ENCODE assay signal across 28 cellular contexts in genomic region chr5:19064094-19064493, GRCh38.
"Had no signal": no experiment of that assay in that cellular context is flagged by ENCODE, and none has a peak within 500 bp of the region (broad histone marks: within the 10 kb centered on the region; RNA-seq: fewer than 3 reads in every experiment).

No MANE protein-coding gene starts in this region.

- H3K4me3 ChIP-seq: neural progenitor cell, ovary, psoas muscle, skin epidermis, smooth muscle cell, spleen, suprapubic skin, testis, tibial artery, transverse colon, upper lobe of right lung, uterus had no signal

- H3K36me3 ChIP-seq: neural progenitor cell, ovary, spleen, suprapubic skin, tibial artery, transverse colon, upper lobe of right lung, uterus had no signal

- H3K27me3 ChIP-seq: neural progenitor cell, ovary, spleen, suprapubic skin, testis, tibial artery, transverse colon, upper lobe of right lung, uterus had no signal

- H3K79me2 ChIP-seq: parathyroid adenoma had no signal

- H3K27ac ChIP-seq: neural progenitor cell, ovary, parathyroid adenoma, psoas muscle, skin epidermis, spleen, suprapubic skin, testis, tibial artery, transverse colon, upper lobe of right lung, uterus had no signal

- H3K9me3 ChIP-seq: ovary, psoas muscle, suprapubic skin, testis, tibial artery, transverse colon, upper lobe of right lung, uterus had no signal

- H3K4me1 ChIP-seq: neural progenitor cell, parathyroid adenoma, psoas muscle, spleen, suprapubic skin, testis, tibial artery, transverse colon, upper lobe of right lung, uterus had no signal

- H3K4me2 ChIP-seq: neural progenitor cell, smooth muscle cell had no signal

- H3K9ac ChIP-seq: neural progenitor cell, parathyroid adenoma had no signal

- ATAC-seq: natural killer cell; psoas muscle; right cardiac atrium; sciatic nerve; stimulated activated memory B cell treated with anti-CD40 and anti-IgM and Interleukin-4, amounts not matched to agents 10 μg/mL and 1 μg/mL and 100 μg/mL, for 72 hours; stimulated activated naive CD8-positive, alpha-beta T cell treated with anti-CD3 and anti-CD28 coated beads, Interleukin-15, amount 100 ng/mL, for 72 hours; stimulated activated naive CD8-positive, alpha-beta T cell treated with anti-CD3 and anti-CD28 coated beads, Interleukin-15, Interleukin-2, amounts not matched to agents 100 U/mL and 50 U/mL, for 24 hours; upper lobe of right lung had no signal

- DNase-seq: natural killer cell; occipital lobe; ovary; posterior cingulate gyrus; psoas muscle; right cardiac atrium; spleen; stimulated activated CD4-positive, alpha-beta T cell treated with anti-CD3 and anti-CD28 coated beads, Interleukin-12 subunit alpha, Interleukin-12 subunit beta, amount 100 ng/mL, for 4 hours; stimulated activated CD4-positive, alpha-beta T cell treated with anti-CD3 and anti-CD28 coated beads, Interleukin-1b, Interleukin-23, amount 100 ng/mL, for 48 hours; stimulated activated CD4-positive, alpha-beta T cell treated with anti-CD3 and anti-CD28 coated beads, Interleukin-4, amount 100 ng/mL, for 1 hour; stimulated activated CD4-positive, alpha-beta T cell treated with anti-CD3 and anti-CD28 coated beads, Interleukin-4, amount 100 ng/mL, for 4 hours; stimulated activated CD8-positive, alpha-beta memory T cell treated with anti-CD3 and anti-CD28 coated beads, Interleukin-4, amount 100 ng/mL, for 48 hours; stimulated activated naive CD4-positive, alpha-beta T cell; stimulated activated naive CD8-positive, alpha-beta T cell treated with anti-CD3 and anti-CD28 coated beads, Interleukin-15, amount 100 ng/mL, for 72 hours; stimulated activated naive CD8-positive, alpha-beta T cell treated with anti-CD3 and anti-CD28 coated beads, Interleukin-15, Interleukin-2, amounts not matched to agents 100 U/mL and 50 U/mL, for 24 hours; substantia nigra; testis; tibial artery; transverse colon; upper lobe of right lung; uterus had no signal

- H2AFZ ChIP-seq: neural progenitor cell, parathyroid adenoma had no signal
